Comparison of ENCODE assay signal across 14 cellular contexts in the genomic region with DNA sequence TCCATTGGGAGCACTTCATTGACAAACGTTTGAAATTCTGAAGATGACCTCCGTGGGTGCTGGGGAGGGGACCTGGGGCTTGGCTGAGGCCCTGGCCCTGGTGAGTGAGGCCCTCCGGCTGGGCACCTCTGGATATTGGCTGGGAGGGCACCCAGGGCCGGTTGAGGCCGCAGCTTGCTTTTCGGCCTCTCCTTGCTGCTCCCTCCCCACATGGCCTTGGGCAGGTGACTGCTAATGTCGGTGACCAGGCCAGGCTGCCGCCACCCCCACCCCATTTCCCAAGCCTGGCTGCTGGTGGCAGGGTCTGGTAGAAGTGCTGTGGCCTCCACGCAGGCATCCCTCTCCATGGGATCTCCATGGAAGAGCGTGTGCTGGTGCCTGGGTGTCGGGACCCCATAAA. TPM values are rescaled to one million over a fixed set of nuclear protein-coding genes. Genes with fewer than 3 reads are reported as not detected.
DNase-seq lines count a peak whose midpoint lies in the region; ATAC-seq and TF ChIP-seq lines count a peak whose summit lies in the region.
"Had no signal": no experiment of that assay in that cellular context is flagged by ENCODE, and none has a peak within 500 bp of the region (broad histone marks: within the 10 kb centered on the region; RNA-seq: fewer than 3 reads in every experiment).

No MANE protein-coding gene starts in this region.

- H2AK5ac ChIP-seq in neuronal stem cell (ENCODE audit: low read depth, low read length) = peak overlapping the region; percentile 70

- H4K91ac ChIP-seq in neuronal stem cell (ENCODE audit: low read depth, low read length, poor library complexity) = no peak overlapping the region

- intact Hi-C loops in left ventricle myocardium inferior (cut with micrococcal nuclease) = no loop called here
- intact Hi-C loops in esophagus muscularis mucosa (cut with DNase I) = no loop called here

- 88% methylated on average over 4 of the region's 11 CpGs for WGBS in esophagus muscularis mucosa
- WGBS in neuronal stem cell (ENCODE audit: extremely low coverage in 2 of 2, insufficient read length in 2 of 2, insufficient replicate concordance in 1 of 2), 2 donors = no CpG with 5 or more reads among the region's 11 CpGs

- TF ChIP-seq POLR2A in esophagus muscularis mucosa (IDR thresholded peaks at IDR 0.05; ENCODE audit: low read depth) = no peak

- no peak overlapping the region for H3K14ac ChIP-seq in neuronal stem cell (ENCODE audit: low read length)

- H3K4ac ChIP-seq in neuronal stem cell (ENCODE audit: low read length) = no peak overlapping the region

- no peak overlapping the region for H3K4me2 ChIP-seq in neuronal stem cell (ENCODE audit: insufficient read depth, low read length, poor library complexity, severe bottlenecking)

- H3K9me3 ChIP-seq in left ventricle myocardium inferior (replicated peaks) (no peaks in the 10 kb centered on the region), right atrium auricular region (no peaks in the 10 kb centered on the region), esophagus muscularis mucosa (no peaks in the 10 kb centered on the region), neuronal stem cell (replicated peaks in 1 of 2; ENCODE audit: control insufficient read depth in 2 of 2, insufficient read depth in 1 of 2, low read depth in 1 of 2, low read length in 2 of 2) (no peaks in the 10 kb centered on the region), stomach smooth muscle (ENCODE audit: control insufficient read depth in 2 of 2, low read length in 2 of 2) (no peaks in the 10 kb centered on the region)
- H3K9me3 ChIP-seq: Caco-2 had no signal

- H3K79me1 ChIP-seq in neuronal stem cell (ENCODE audit: low read depth, low read length) = no peaks in the 10 kb centered on the region

- no peak overlapping the region for H4K8ac ChIP-seq in neuronal stem cell (ENCODE audit: low read depth, low read length)

- H3K4me1 ChIP-seq in left ventricle myocardium inferior (peaks cover 68% of the 10 kb centered on the region), right atrium auricular region (peaks cover 0 to 49% of the 10 kb centered on the region in 2 donors), esophagus muscularis mucosa (peaks cover 38 to 48% (median 43%) of the 10 kb centered on the region in 4 donors), neuronal stem cell (ENCODE audit: control insufficient read depth in 2 of 2, insufficient read depth in 1 of 2, low read depth in 1 of 2, low read length in 2 of 2) (peaks cover 17 to 28% of the 10 kb centered on the region in 2 donors), stomach smooth muscle (ENCODE audit: control insufficient read depth, insufficient read depth, low read length) (peaks cover 39% of the 10 kb centered on the region)

- H2BK15ac ChIP-seq in neuronal stem cell (ENCODE audit: low read length) = peak overlapping the region; percentile 44

- H3K18ac ChIP-seq in neuronal stem cell (ENCODE audit: low read length) = peak overlapping the region; percentile 35

- no peak overlapping the region for H3K23ac ChIP-seq in neuronal stem cell (ENCODE audit: low read depth, low read length, poor library complexity)

- H2AFZ ChIP-seq in neuronal stem cell (ENCODE audit: low read length) = no peak overlapping the region

- H3K27ac ChIP-seq in left ventricle myocardium inferior (replicated peaks) = peak overlapping the region; percentile 79
- H3K27ac ChIP-seq in right atrium auricular region = no peak overlapping the region
- H3K27ac ChIP-seq in esophagus muscularis mucosa (replicated peaks in 1 of 4) = peak overlapping the region in 3 of 4 donors; percentile 52 to 74 (median 68)
- no peak overlapping the region for H3K27ac ChIP-seq in neuronal stem cell (replicated peaks; ENCODE audit: low read length)
- H3K27ac ChIP-seq in stomach smooth muscle (ENCODE audit: low read length) = peak overlapping the region; percentile 31
- H3K27ac ChIP-seq: HL-60 had no signal

- no peak for TF ChIP-seq EP300 in esophagus muscularis mucosa (IDR thresholded peaks at IDR 0.05)

- H3K36me3 ChIP-seq in left ventricle myocardium inferior (no peaks in the 10 kb centered on the region), right atrium auricular region (no peaks in the 10 kb centered on the region), esophagus muscularis mucosa (no peaks in the 10 kb centered on the region), neuronal stem cell (replicated peaks in 1 of 2; ENCODE audit: control insufficient read depth in 2 of 2, insufficient read depth in 2 of 2, low read length in 2 of 2) (no peaks in the 10 kb centered on the region), stomach smooth muscle (ENCODE audit: control insufficient read depth in 2 of 2, insufficient read depth in 2 of 2, low read length in 2 of 2) (no peaks in the 10 kb centered on the region)

- TF ChIP-seq CTCF in left ventricle myocardium inferior (IDR thresholded peaks at IDR 0.05; ENCODE audit: borderline replicate concordance) = no peak
- no peak for TF ChIP-seq CTCF in right atrium auricular region (IDR thresholded peaks at IDR 0.05)
- no peak for TF ChIP-seq CTCF in esophagus muscularis mucosa (IDR thresholded peaks at IDR 0.05)

- no peak for ATAC-seq in GM18520 (IDR thresholded peaks at IDR 0.05; ENCODE audit: unreplicated experiment)
- ATAC-seq: K562 had no signal

- no peak overlapping the region for H2BK12ac ChIP-seq in neuronal stem cell (ENCODE audit: low read length)

- peak overlapping the region; percentile 69 for H2BK5ac ChIP-seq in neuronal stem cell (ENCODE audit: low read length)

- H3K9ac ChIP-seq in neuronal stem cell (ENCODE audit: low read depth, low read length, poor library complexity) = no peak overlapping the region
- no peak overlapping the region for H3K9ac ChIP-seq in stomach smooth muscle (ENCODE audit: low read length in 2 of 2)

- no peak overlapping the region for H3K4me3 ChIP-seq in left ventricle myocardium inferior
- no peak overlapping the region for H3K4me3 ChIP-seq in right atrium auricular region
- H3K4me3 ChIP-seq in esophagus muscularis mucosa = no peak overlapping the region
- no peak overlapping the region for H3K4me3 ChIP-seq in neuronal stem cell (ENCODE audit: low read length in 2 of 2)
- H3K4me3 ChIP-seq in stomach smooth muscle (ENCODE audit: low read length in 2 of 2) = no peak overlapping the region
- H3K4me3 ChIP-seq: K562 had no signal

- H3K27me3 ChIP-seq in left ventricle myocardium inferior (ENCODE audit: low read depth) = no peaks in the 10 kb centered on the region
- H3K27me3 ChIP-seq in right atrium auricular region = no peaks in the 10 kb centered on the region
- no peaks in the 10 kb centered on the region for H3K27me3 ChIP-seq in esophagus muscularis mucosa
- H3K27me3 ChIP-seq in neuronal stem cell (ENCODE audit: control insufficient read depth in 3 of 3, insufficient read depth in 3 of 3, low read depth in 1 of 3, low read length in 3 of 3) = no peaks in the 10 kb centered on the region
- H3K27me3 ChIP-seq in stomach smooth muscle (ENCODE audit: control insufficient read depth in 1 of 2, insufficient read depth in 2 of 2, low read length in 2 of 2) = no peaks in the 10 kb centered on the region

- DNase-seq in left ventricle myocardium inferior (no peak), right atrium auricular region (ENCODE audit: low spot score) (no peak), esophagus muscularis mucosa (ENCODE audit: extremely low spot score) (no peak), neuronal stem cell (ENCODE audit: low spot score) (no peak), GDM1 (lab: John Stamatoyannopoulos, UW) (no peak), middle frontal gyrus (ENCODE audit: extremely low spot score, low spot score) (no peak)
- DNase-seq: 8988T; Caco-2; CD4-positive, alpha-beta T cell; H9 had no signal

- peak overlapping the region; percentile 55 for H2BK120ac ChIP-seq in neuronal stem cell (ENCODE audit: low read depth, low read length)

RNA-seq across cellular contexts. Expression of a gene that starts 39.5 kb away (rescaled TPM):
- total RNA-seq in left ventricle myocardium inferior (50.6 TPM), right atrium auricular region (10 to 100 TPM; 36.0 to 53.4 TPM), esophagus muscularis mucosa (10 to 100 TPM; 35.5 to 50.5 (median 40.5) TPM)
- polyA plus RNA-seq in neuronal stem cell (2013, experiment 1 of 2) = 31.2 TPM
- polyA plus RNA-seq in neuronal stem cell (2013, experiment 2 of 2) = 30.8 TPM

Comparison
In these comparisons a context has a peak if more than half of its experiments do, and no peak if none do; other contexts are left out.
1. H3K27ac ChIP-seq: peak in left ventricle myocardium inferior (single experiment), esophagus muscularis mucosa (3 of 4) and stomach smooth muscle (single experiment); none in right atrium auricular region (0 of 2) and neuronal stem cell (single experiment).